ENCODE assay signal across 9 cellular contexts in genomic region chr3:152021951-152022461, GRCh38.
DNase-seq lines count a peak whose midpoint lies in the region; ATAC-seq and TF ChIP-seq lines count a peak whose summit lies in the region.
"Had no signal": no experiment of that assay in that cellular context is flagged by ENCODE, and none has a peak within 500 bp of the region (broad histone marks: within the 10 kb centered on the region; RNA-seq: fewer than 3 reads in every experiment).

No MANE protein-coding gene starts in this region.

- TF ChIP-seq CTCF in choroid plexus epithelial cell (conservative IDR thresholded peaks at IDR 0.05; ENCODE audit: low read depth, low read length) (no peak), stomach (IDR thresholded peaks at IDR 0.05) (no peak)

- H3K9me3 ChIP-seq in stomach, result no peaks in the 10 kb centered on the region
- H3K9me3 ChIP-seq: neutrophil had no signal

- peak; percentile 91 for DNase-seq in NCI-H226
- DNase-seq in choroid plexus epithelial cell (ENCODE audit: low read depth), result peak; percentile 21
- peak; percentile 15 to 35 (median 25) for DNase-seq in stimulated activated CD4-positive, alpha-beta T cell treated with anti-CD3 and anti-CD28 coated beads, Interleukin-12 subunit alpha, Interleukin-12 subunit beta, amount 100 ng/mL, for 48 hours (ENCODE audit: low read depth in 2 of 3, low spot score in 1 of 3)
- DNase-seq in effector CD8-positive, alpha-beta T cell (lab: John Stamatoyannopoulos, UW), result no peak
- DNase-seq in stomach, result no peak
- DNase-seq in NOMO-1 treated with dmso at 0.1 percent for 144 hours (lab: John Stamatoyannopoulos, UW; ENCODE audit: unreplicated experiment), result no peak
- DNase-seq in NCI-H2227 (lab: John Stamatoyannopoulos, UW; ENCODE audit: unreplicated experiment), result no peak

- peaks cover 0 to 10% (median 0%) of the 10 kb centered on the region in 4 donors for H3K4me1 ChIP-seq in stomach

- intact Hi-C loops in stomach (cut with DNase I; ENCODE audit: low total_unique reads), result no loop called here

- peak; percentile 41 for ATAC-seq in GM18858 (IDR thresholded peaks at IDR 0.05; ENCODE audit: unreplicated experiment)

- H3K27ac ChIP-seq in stomach, result no peak overlapping the region
- H3K27ac ChIP-seq: neutrophil had no signal

- no peaks in the 10 kb centered on the region for H3K36me3 ChIP-seq in stomach
- H3K36me3 ChIP-seq: neutrophil had no signal

- H3K4me3 ChIP-seq in choroid plexus epithelial cell (ENCODE audit: low read depth, low read length), result no peak overlapping the region
- H3K4me3 ChIP-seq in stomach, result no peak overlapping the region

- no peak for TF ChIP-seq POLR2A in stomach (IDR thresholded peaks at IDR 0.05)

- TF ChIP-seq EP300 in stomach (IDR thresholded peaks at IDR 0.05), result no peak

- WGBS in stomach, 5 donors, result 56 to 72% (median 63%) methylated on average over 4 of the region's 4 CpGs

- H3K27me3 ChIP-seq in stomach, result no peaks in the 10 kb centered on the region
- H3K27me3 ChIP-seq: neutrophil had no signal

Comparison
In these comparisons a context has a peak if more than half of its experiments do, and no peak if none do; other contexts are left out.
1. DNase-seq: peak in NCI-H226 (single experiment), choroid plexus epithelial cell (single experiment) and stimulated activated CD4-positive, alpha-beta T cell treated with anti-CD3 and anti-CD28 coated beads, Interleukin-12 subunit alpha, Interleukin-12 subunit beta, amount 100 ng/mL, for 48 hours (3 of 3); none in effector CD8-positive, alpha-beta T cell (single experiment), stomach (single experiment), NOMO-1 treated with dmso at 0.1 percent for 144 hours (single experiment) and NCI-H2227 (single experiment).